1 cellular context compared by ENCODE assay signal in the genomic region with DNA sequence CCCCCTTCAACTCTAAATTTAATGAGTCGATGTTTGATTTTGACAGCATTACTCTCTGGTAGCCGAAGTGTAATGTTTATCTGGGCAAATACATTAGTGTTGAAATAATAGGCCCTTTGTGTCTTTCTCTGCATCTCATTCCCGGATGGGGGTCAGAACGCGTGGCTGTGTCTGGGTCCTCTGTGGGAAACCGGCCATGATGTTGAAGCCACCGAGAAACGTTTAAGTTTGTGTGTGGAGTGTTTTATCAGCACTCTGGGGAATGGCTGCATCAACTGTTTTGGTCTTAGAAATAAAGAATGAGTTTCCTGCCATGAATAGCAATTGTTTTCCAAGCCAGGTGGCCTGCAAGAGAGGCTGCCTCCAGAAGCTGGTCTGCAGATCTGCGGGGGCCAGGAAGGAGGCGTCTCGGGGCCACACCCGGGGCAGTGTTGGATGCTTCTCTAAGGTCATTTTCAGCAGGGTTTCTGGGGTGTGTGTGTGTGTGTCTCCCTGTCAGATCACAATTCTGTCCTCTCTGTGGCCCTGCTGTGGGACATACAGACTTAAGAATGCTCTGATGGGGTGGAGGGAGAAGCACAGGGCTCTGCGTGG.
TF ChIP-seq lines count a peak whose summit lies in the region.

No MANE protein-coding gene starts in this region.

TF ChIP-seq in endothelial cell of umbilical vein, 7 proteins besides CTCF, POLR2A, EP300 and RAD21 (continued from another document):
- TF ChIP-seq EZH2 (IDR thresholded peaks at IDR 0.05; ENCODE audit: borderline replicate concordance, low read depth, low read length, severe bottlenecking) (no peak), GATA2 (IDR thresholded peaks at IDR 0.05; ENCODE audit: insufficient read depth, insufficient read length, low read depth, low read length) (no peak)
